In genomic region chr11:61765550-61766253, GRCh38 we compare ENCODE assay signal across 2 cellular contexts.
TF ChIP-seq lines count a peak whose summit lies in the region.

No MANE protein-coding gene starts in this region.

TF ChIP-seq in HEK293, 187 proteins besides CTCF, POLR2A, EP300 and RAD21:
- TF ChIP-seq ZNF16 (tag by site-specific recombination; IDR thresholded peaks at IDR 0.05; ENCODE audit: low read depth) (no peak), ZNF2 (tag by site-specific recombination; IDR thresholded peaks at IDR 0.05) (no peak), GLIS2 (tag by site-specific recombination; IDR thresholded peaks at IDR 0.05) (peak; percentile 55), ZNF398 (tag by site-specific recombination; IDR thresholded peaks at IDR 0.05) (no peak), EGR2 (tag by site-specific recombination; IDR thresholded peaks at IDR 0.05; ENCODE audit: low read depth) (no peak), ZNF654 (tag by site-specific recombination; IDR thresholded peaks at IDR 0.05; ENCODE audit: low read depth) (no peak), ZNF549 (tag by site-specific recombination; IDR thresholded peaks at IDR 0.05) (no peak), ZIC2 (tag by site-specific recombination; IDR thresholded peaks at IDR 0.05) (peak; percentile 61), ZFP41 (tag by site-specific recombination; IDR thresholded peaks at IDR 0.05; ENCODE audit: borderline replicate concordance) (no peak)
- TF ChIP-seq, protein P1, sequence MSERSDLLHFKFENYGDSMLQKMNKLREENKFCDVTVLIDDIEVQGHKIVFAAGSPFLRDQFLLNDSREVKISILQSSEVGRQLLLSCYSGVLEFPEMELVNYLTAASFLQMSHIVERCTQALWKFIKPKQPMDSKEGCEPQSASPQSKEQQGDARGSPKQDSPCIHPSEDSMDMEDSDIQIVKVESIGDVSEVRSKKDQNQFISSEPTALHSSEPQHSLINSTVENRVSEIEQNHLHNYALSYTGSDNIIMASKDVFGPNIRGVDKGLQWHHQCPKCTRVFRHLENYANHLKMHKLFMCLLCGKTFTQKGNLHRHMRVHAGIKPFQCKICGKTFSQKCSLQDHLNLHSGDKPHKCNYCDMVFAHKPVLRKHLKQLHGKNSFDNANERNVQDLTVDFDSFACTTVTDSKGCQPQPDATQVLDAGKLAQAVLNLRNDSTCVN (tag by site-specific recombination; optimal IDR thresholded peaks at IDR 0.05) = no peak
- TF ChIP-seq, protein P2, sequence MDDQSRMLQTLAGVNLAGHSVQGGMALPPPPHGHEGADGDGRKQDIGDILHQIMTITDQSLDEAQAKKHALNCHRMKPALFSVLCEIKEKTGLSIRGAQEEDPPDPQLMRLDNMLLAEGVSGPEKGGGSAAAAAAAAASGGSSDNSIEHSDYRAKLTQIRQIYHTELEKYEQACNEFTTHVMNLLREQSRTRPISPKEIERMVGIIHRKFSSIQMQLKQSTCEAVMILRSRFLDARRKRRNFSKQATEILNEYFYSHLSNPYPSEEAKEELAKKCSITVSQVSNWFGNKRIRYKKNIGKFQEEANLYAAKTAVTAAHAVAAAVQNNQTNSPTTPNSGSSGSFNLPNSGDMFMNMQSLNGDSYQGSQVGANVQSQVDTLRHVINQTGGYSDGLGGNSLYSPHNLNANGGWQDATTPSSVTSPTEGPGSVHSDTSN (CRISPR knock-in tag; IDR thresholded peaks at IDR 0.05) = no peak
TF ChIP-seq in HEK293: peak in this region for 2.

TF ChIP-seq in H1, 55 proteins besides CTCF, POLR2A, EP300 and RAD21:
- TF ChIP-seq CEBPB (IDR thresholded peaks at IDR 0.05; ENCODE audit: low read depth, low read length) = no peak
- TF ChIP-seq CHD7 (IDR thresholded peaks at IDR 0.05; ENCODE audit: insufficient replicate concordance, low read length) = no peak
- TF ChIP-seq SIRT6 (IDR thresholded peaks at IDR 0.05; ENCODE audit: low read length) = no peak
- TF ChIP-seq MAFK (IDR thresholded peaks at IDR 0.05; ENCODE audit: low read depth, low read length) = no peak
- TF ChIP-seq, protein P3, sequence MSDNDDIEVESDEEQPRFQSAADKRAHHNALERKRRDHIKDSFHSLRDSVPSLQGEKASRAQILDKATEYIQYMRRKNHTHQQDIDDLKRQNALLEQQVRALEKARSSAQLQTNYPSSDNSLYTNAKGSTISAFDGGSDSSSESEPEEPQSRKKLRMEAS (IDR thresholded peaks at IDR 0.05) = no peak
- TF ChIP-seq TCF12 (IDR thresholded peaks at IDR 0.05; ENCODE audit: low read depth, low read length) = no peak
- no peak for TF ChIP-seq SP2 (IDR thresholded peaks at IDR 0.05; ENCODE audit: low read length)
- no peak for TF ChIP-seq TAF1 (IDR thresholded peaks at IDR 0.05; ENCODE audit: low read depth, low read length)
